ENCODE assay signal across 10 cellular contexts in the genomic region with DNA sequence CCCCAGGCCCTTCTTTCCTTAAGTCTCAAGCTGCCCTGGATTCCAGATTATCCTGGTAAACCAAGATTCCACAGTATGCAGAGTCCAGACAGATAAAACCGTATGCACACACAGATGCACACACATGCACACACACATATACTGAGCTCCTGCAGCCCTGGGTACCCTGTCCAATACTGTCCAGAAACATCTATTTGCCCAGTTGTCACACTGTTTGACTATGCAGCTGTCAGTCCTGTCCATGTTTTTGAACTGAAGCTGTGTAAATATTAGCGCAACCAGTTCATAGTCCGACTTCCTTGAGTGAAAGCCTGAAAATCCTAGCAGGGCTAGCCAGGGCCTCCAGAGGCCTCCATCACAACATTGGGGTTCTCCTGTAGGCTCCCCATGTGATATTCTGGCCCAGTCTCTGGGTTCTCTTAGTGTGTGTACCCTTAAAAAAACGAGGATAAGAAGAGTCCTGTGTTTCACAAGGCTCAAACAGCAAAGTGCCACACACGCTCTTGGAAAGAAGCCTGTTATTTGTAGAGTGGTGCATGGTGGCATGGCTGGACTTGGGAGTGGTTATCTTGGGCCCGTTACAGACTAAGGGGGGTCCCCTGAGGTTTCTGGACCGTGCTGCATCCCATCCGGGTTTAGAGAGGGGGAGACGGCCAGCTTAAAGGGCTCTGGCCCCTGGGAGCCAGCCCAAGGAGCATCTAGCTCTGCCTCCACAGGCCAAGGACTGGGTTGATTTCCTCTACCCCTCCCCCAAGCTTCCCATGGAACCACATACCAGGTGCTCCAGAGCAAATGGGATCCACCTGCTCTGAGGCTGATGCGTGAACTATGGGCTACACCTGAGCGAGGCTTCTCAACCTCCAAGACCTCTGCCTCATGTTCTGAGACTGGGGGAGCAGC.
DNase-seq lines count a peak whose midpoint lies in the region; ATAC-seq and TF ChIP-seq lines count a peak whose summit lies in the region.
"Had no signal": no experiment of that assay in that cellular context is flagged by ENCODE, and none has a peak within 500 bp of the region (broad histone marks: within the 10 kb centered on the region; RNA-seq: fewer than 3 reads in every experiment).

No MANE protein-coding gene starts in this region.

- WGBS in aorta, 2 donors: 35 to 37% methylated on average over 11 of the region's 11 CpGs

- H3K4me1 ChIP-seq in left lung (peaks cover 37 to 86% of the 10 kb centered on the region in 2 donors), aorta (ENCODE audit: control insufficient read depth in 1 of 2, insufficient read depth in 2 of 2, low read length in 2 of 2) (peaks cover 3 to 11% of the 10 kb centered on the region in 2 donors)

- intact Hi-C loops in left lung (cut with DNase I) (no loop called here), aorta (cut with DNase I) (loop anchor here in 1 of 2 donors (5.0 kb wide), 1 partner anchor 33 kb away; no protein-coding TSS in a partner anchor)

- H3K4me3 ChIP-seq in WERI-Rb-1 (ENCODE audit: low read depth, low read length) (no peak overlapping the region), left lung (no peak overlapping the region), aorta (ENCODE audit: low read length in 2 of 2) (no peak overlapping the region)

- TF ChIP-seq CTCF in WERI-Rb-1 (IDR thresholded peaks at IDR 0.05; ENCODE audit: low read depth, low read length) (no peak), left lung (IDR thresholded peaks at IDR 0.05) (no peak)

- DNase-seq in NCI-H2196 (lab: John Stamatoyannopoulos, UW; ENCODE audit: unreplicated experiment) (peak; percentile 3), NCI-H2196 treated with DMSO at 0.1 percent for 48 hours (lab: John Stamatoyannopoulos, UW; ENCODE audit: unreplicated experiment) (no peak), WERI-Rb-1 (no peak), left lung (peak in 1 of 2 donors; percentile 22), substantia nigra (lab: John Stamatoyannopoulos, UW) (no peak), SK-N-DZ (ENCODE audit: low spot score) (no peak), aorta (no peak), NCI-H2107 (lab: John Stamatoyannopoulos, UW) (no peak)
- DNase-seq: ACHN, head of caudate nucleus had no signal

- H3K9me3 ChIP-seq in WERI-Rb-1 (ENCODE audit: severe bottlenecking) (no peaks in the 10 kb centered on the region), left lung (no peaks in the 10 kb centered on the region), aorta (ENCODE audit: control insufficient read depth, low read length) (no peaks in the 10 kb centered on the region)

- H3K27me3 ChIP-seq in WERI-Rb-1 (ENCODE audit: insufficient read depth, low read depth, severe bottlenecking) (no peaks in the 10 kb centered on the region), left lung (peaks cover 0 to 5% of the 10 kb centered on the region in 2 donors), aorta (ENCODE audit: control insufficient read depth in 1 of 2, insufficient read depth in 2 of 2, low read length in 1 of 2) (no peaks in the 10 kb centered on the region)

- peak; percentile 9 for ATAC-seq in left lung
- ATAC-seq in aorta (ENCODE audit: low FRiP score): no peak

- H3K27ac ChIP-seq in WERI-Rb-1 (peak overlapping the region; percentile 88), left lung (peak overlapping the region; percentile 33 to 63), substantia nigra (ENCODE audit: low read depth, low read length, poor library complexity, severe bottlenecking) (peak overlapping the region; percentile 81), aorta (ENCODE audit: low read depth in 1 of 2, low read length in 2 of 2) (no peak overlapping the region)

- H3K36me3 ChIP-seq in WERI-Rb-1 (peaks cover 51% of the 10 kb centered on the region), left lung (peaks cover 0 to 4% of the 10 kb centered on the region in 2 donors), aorta (ENCODE audit: control insufficient read depth in 1 of 2, insufficient read depth in 2 of 2, low read length in 1 of 2) (no peaks in the 10 kb centered on the region)

Comparison
In these comparisons a context has a peak if more than half of its experiments do, and no peak if none do; other contexts are left out.
1. H3K27ac ChIP-seq: peak in WERI-Rb-1 (single experiment), left lung (2 of 2) and substantia nigra (single experiment); none in aorta (0 of 2).